In the genomic region with DNA sequence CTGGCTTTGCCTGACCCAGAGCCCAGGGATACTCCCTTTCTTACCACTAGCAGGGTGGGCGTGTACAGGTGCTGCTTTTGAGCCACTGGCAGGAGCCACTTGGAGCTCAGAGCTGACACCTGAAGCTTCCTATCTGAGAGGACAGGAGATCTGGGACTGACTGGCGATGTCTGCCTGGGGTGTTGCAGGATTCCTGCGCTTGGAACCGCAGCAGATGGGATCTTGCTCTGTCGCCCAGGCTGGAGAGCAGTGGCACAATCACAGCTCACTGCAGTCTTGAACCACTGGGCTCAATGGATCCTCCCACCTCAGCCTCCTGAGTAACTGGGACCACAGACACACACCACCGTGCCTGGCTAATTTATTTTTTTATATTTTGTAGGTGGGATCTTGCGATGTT, we compare ENCODE assay signal across 2 cellular contexts.
TF ChIP-seq lines count a peak whose summit lies in the region.

No MANE protein-coding gene starts in this region.

TF ChIP-seq in HEK293, 187 proteins besides CTCF, POLR2A, EP300 and RAD21:
- TF ChIP-seq ZNF121 (tag by site-specific recombination; IDR thresholded peaks at IDR 0.05) = peak; percentile 87
- TF ChIP-seq ZBTB17 (tag by site-specific recombination; IDR thresholded peaks at IDR 0.05) = peak; percentile 92
- no peak for TF ChIP-seq ZNF792 (tag by site-specific recombination; IDR thresholded peaks at IDR 0.05)
- TF ChIP-seq INSM2 (tag by site-specific recombination; IDR thresholded peaks at IDR 0.05) = no peak

TF ChIP-seq in K562, 482 proteins besides CTCF, POLR2A, EP300 and RAD21:
- no peak for TF ChIP-seq NR1H2 (CRISPR knock-in tag; IDR thresholded peaks at IDR 0.05)
- 0 out of 4 replicates have a peak, but pooled peaks of 1 of the 2 experiments have one; percentile 52 for TF ChIP-seq MLX (CRISPR knock-in tag; conservative IDR thresholded peaks at IDR 0.05)
- no peak for TF ChIP-seq MIER1 (IDR thresholded peaks at IDR 0.05; ENCODE audit: low read depth)
- TF ChIP-seq PHB (CRISPR knock-in tag; IDR thresholded peaks at IDR 0.05) = peak; percentile 54; the same call in 1 of the 2 replicates
- TF ChIP-seq ILF3 (IDR thresholded peaks at IDR 0.05; ENCODE audit: borderline replicate concordance) = no peak
- TF ChIP-seq MLLT1 (IDR thresholded peaks at IDR 0.05) = peak in 1 of 2 experiments; percentile 95; a peak in 2 of 4 replicates
- TF ChIP-seq ATF4 (CRISPR knock-in tag; IDR thresholded peaks at IDR 0.05) = no peak
- no peak for TF ChIP-seq CREB3 (tag; conservative IDR thresholded peaks at IDR 0.05; ENCODE audit: low read depth)
- TF ChIP-seq TRIM24 (IDR thresholded peaks at IDR 0.05) = no peak
- no peak for TF ChIP-seq MTA2 (IDR thresholded peaks at IDR 0.05; ENCODE audit: low read depth)
- TF ChIP-seq DEAF1 (CRISPR knock-in tag; IDR thresholded peaks at IDR 0.05) = no peak
- TF ChIP-seq ZNF174 (CRISPR knock-in tag; IDR thresholded peaks at IDR 0.05) = no peak
- no peak for TF ChIP-seq NRF1 (conservative IDR thresholded peaks at IDR 0.05 in 1 of 2, IDR thresholded peaks at IDR 0.05 in 1 of 2)
- no peak for TF ChIP-seq ZC3H8 (IDR thresholded peaks at IDR 0.05)
- TF ChIP-seq ZNF280B (CRISPR knock-in tag; IDR thresholded peaks at IDR 0.05) = 0 out of 2 replicates have a peak, but pooled peaks have one; percentile 13
- TF ChIP-seq ZBTB17 (CRISPR knock-in tag; IDR thresholded peaks at IDR 0.05) = peak; percentile 94
- TF ChIP-seq ZBTB7A (IDR thresholded peaks at IDR 0.05; ENCODE audit: borderline replicate concordance, control insufficient read depth, low read depth, low read length) = 0 out of 2 replicates have a peak, but pooled peaks have one; percentile 1
- TF ChIP-seq ZNF75A (CRISPR knock-in tag; IDR thresholded peaks at IDR 0.05) = no peak
- TF ChIP-seq ZMIZ1 (IDR thresholded peaks at IDR 0.05; ENCODE audit: low read depth in 2 of 2, low read length in 2 of 2) = 0 out of 4 replicates have a peak, but pooled peaks of 1 of the 2 experiments have one; percentile 49
